In the genomic region with DNA sequence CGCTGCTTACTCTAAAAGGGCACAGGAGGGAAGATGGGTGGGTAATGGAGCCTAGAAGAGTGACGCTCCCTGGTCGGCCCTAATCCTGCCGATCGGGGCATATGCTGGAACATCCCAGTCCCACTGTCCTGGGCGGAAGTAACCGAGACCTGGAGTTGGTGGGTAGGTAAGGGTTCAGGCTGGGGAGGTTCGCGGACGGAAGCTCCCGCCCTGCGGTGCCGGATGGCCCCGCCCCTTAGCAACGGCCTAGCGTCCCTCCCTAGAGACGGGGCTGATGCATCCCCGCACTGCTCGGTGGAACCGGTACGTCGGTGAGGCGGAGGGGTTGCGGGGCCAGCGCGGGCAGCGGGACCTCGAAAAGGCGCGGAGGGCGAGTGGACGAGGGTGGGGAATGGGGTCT, we compare ENCODE assay signal across 9 cellular contexts. TPM values are rescaled to one million over a fixed set of nuclear protein-coding genes. Genes with fewer than 3 reads are reported as not detected.
A peak's percentile ranks its signal among the peaks of the same experiment; 100 is the strongest.
DNase-seq lines count a peak whose midpoint lies in the region; ATAC-seq lines count a peak whose summit lies in the region.
"Had no signal": no experiment of that assay in that cellular context is flagged by ENCODE, and none has a peak within 500 bp of the region (broad histone marks: within the 10 kb centered on the region; RNA-seq: fewer than 3 reads in every experiment).

No MANE protein-coding gene starts in this region.

- H3K27me3 Mint-ChIP-seq in activated CD4-positive, alpha-beta memory T cell treated with anti-CD3 and anti-CD28 coated beads for 36 hours, result no peaks in the 10 kb centered on the region

- H3K4me1 Mint-ChIP-seq in activated CD4-positive, alpha-beta memory T cell treated with anti-CD3 and anti-CD28 coated beads for 36 hours (ENCODE audit: low read depth), result peaks cover 32% of the 10 kb centered on the region

- no peak overlapping the region for H3K27ac Mint-ChIP-seq in activated CD4-positive, alpha-beta memory T cell treated with anti-CD3 and anti-CD28 coated beads for 36 hours

- DNase-seq in NCI-H146 (lab: John Stamatoyannopoulos, UW), result peak; percentile 49
- DNase-seq in NCI-H146 treated with DMSO at 0.1 percent for 48 hours (lab: John Stamatoyannopoulos, UW; ENCODE audit: unreplicated experiment), result no peak
- peak; percentile 79 for DNase-seq in activated CD4-positive, alpha-beta memory T cell treated with anti-CD3 and anti-CD28 coated beads for 36 hours
- peak; percentile 47 to 63 (median 60) for DNase-seq in effector memory CD4-positive, alpha-beta T cell
- DNase-seq in stimulated activated CD8-positive, alpha-beta memory T cell treated with anti-CD3 and anti-CD28 coated beads, Interleukin-7, amount 100 ng/mL, for 1 hour (ENCODE audit: low read depth in 2 of 2), result peak; percentile 52 to 53
- no peak for DNase-seq in globus pallidus (ENCODE audit: low spot score)

- intact Hi-C loops in activated CD4-positive, alpha-beta memory T cell treated with anti-CD3 and anti-CD28 coated beads for 36 hours (cut with micrococcal nuclease), result no loop called here

- H3K9ac ChIP-seq in mucosa of rectum (ENCODE audit: low read depth in 1 of 2, low read length in 2 of 2), result peak overlapping the region; percentile 51 to 65

- no peaks in the 10 kb centered on the region for H3K9me3 Mint-ChIP-seq in activated CD4-positive, alpha-beta memory T cell treated with anti-CD3 and anti-CD28 coated beads for 36 hours

- H3K4me3 ChIP-seq in effector memory CD4-positive, alpha-beta T cell (ENCODE audit: insufficient read depth, low read depth, low read length, poor library complexity, severe bottlenecking), result no peak overlapping the region
- H3K4me3 ChIP-seq in mucosa of rectum (ENCODE audit: low read length in 2 of 2), result peak overlapping the region; percentile 61 to 76
- H3K4me3 ChIP-seq: A549 had no signal

- CTCF ChIA-PET in activated CD4-positive, alpha-beta memory T cell treated with anti-CD3 and anti-CD28 coated beads for 36 hours (lab: Charles Lee), result interaction anchor here (1.3 to 2.6 kb wide), 4 partner anchors 21 to 97 kb away, joined by 3 to 14 read pairs (median 10); no protein-coding TSS in a partner anchor

- ATAC-seq in GM18517 (IDR thresholded peaks at IDR 0.05; ENCODE audit: unreplicated experiment), result no peak
- ATAC-seq: A549 had no signal

- peak overlapping the region; percentile 41 for H3K4me3 Mint-ChIP-seq in activated CD4-positive, alpha-beta memory T cell treated with anti-CD3 and anti-CD28 coated beads for 36 hours

- peak overlapping the region; percentile 44 for H3K27ac ChIP-seq in effector memory CD4-positive, alpha-beta T cell (ENCODE audit: insufficient read depth, low read length, poor library complexity, severe bottlenecking)
- no peak overlapping the region for H3K27ac ChIP-seq in mucosa of rectum (ENCODE audit: low read depth in 2 of 2, low read length in 2 of 2)
- H3K27ac ChIP-seq: A549 had no signal

- H3K9me3 ChIP-seq in effector memory CD4-positive, alpha-beta T cell (ENCODE audit: control insufficient read depth, low read length), result no peaks in the 10 kb centered on the region
- no peaks in the 10 kb centered on the region for H3K9me3 ChIP-seq in mucosa of rectum (ENCODE audit: control insufficient read depth in 2 of 2, low read length in 2 of 2)
- H3K9me3 ChIP-seq: A549 had no signal

- H3K4me1 ChIP-seq in effector memory CD4-positive, alpha-beta T cell (ENCODE audit: control insufficient read depth, insufficient read depth, low read length, poor library complexity, severe bottlenecking), result no peaks in the 10 kb centered on the region
- H3K4me1 ChIP-seq in mucosa of rectum (ENCODE audit: control insufficient read depth in 2 of 2, insufficient read depth in 2 of 2, low read length in 2 of 2), result peaks cover 11 to 15% of the 10 kb centered on the region in 2 donors

- POLR2A ChIA-PET in activated CD4-positive, alpha-beta memory T cell treated with anti-CD3 and anti-CD28 coated beads for 36 hours (lab: Charles Lee), result interaction anchor here (0.6 to 1.7 kb wide), 2 partner anchors 30 to 264 kb away, joined by 3 to 8 read pairs; partner anchors contain the start of gene GLYCTK

- no peaks in the 10 kb centered on the region for H3K36me3 Mint-ChIP-seq in activated CD4-positive, alpha-beta memory T cell treated with anti-CD3 and anti-CD28 coated beads for 36 hours

- no peaks in the 10 kb centered on the region for H3K36me3 ChIP-seq in effector memory CD4-positive, alpha-beta T cell (ENCODE audit: control insufficient read depth, insufficient read depth, low read length)
- peaks cover 0 to 3% of the 10 kb centered on the region in 2 donors for H3K36me3 ChIP-seq in mucosa of rectum (ENCODE audit: control insufficient read depth in 2 of 2, insufficient read depth in 2 of 2, low read length in 2 of 2)

- no peaks in the 10 kb centered on the region for H3K27me3 ChIP-seq in effector memory CD4-positive, alpha-beta T cell (replicated peaks; ENCODE audit: control insufficient read depth, insufficient read depth, low read length, poor library complexity, severe bottlenecking)
- no peaks in the 10 kb centered on the region for H3K27me3 ChIP-seq in mucosa of rectum (ENCODE audit: control insufficient read depth in 2 of 2, insufficient read depth in 2 of 2, low read length in 2 of 2)

RNA-seq across cellular contexts. Expression of gene DNAH1, which starts 1.5 kb away (rescaled TPM):
- total RNA-seq in activated CD4-positive, alpha-beta memory T cell treated with anti-CD3 and anti-CD28 coated beads for 36 hours, result 10 to 100 TPM; 13.2 to 13.5 TPM

RNA-seq across cellular contexts. Expression of gene GLYCTK, which starts 30.0 kb away (rescaled TPM):
- 10 to 100 TPM; 21.9 to 23.1 TPM for total RNA-seq in activated CD4-positive, alpha-beta memory T cell treated with anti-CD3 and anti-CD28 coated beads for 36 hours

RNA-seq across cellular contexts. Expression of gene WDR82, which starts 39.2 kb away (rescaled TPM):
- 100 to 1,000 TPM; 110 to 111 TPM for total RNA-seq in activated CD4-positive, alpha-beta memory T cell treated with anti-CD3 and anti-CD28 coated beads for 36 hours

Comparison
In these comparisons a context has a peak if more than half of its experiments do, and no peak if none do; other contexts are left out.
1. DNase-seq: peak in NCI-H146 (single experiment), activated CD4-positive, alpha-beta memory T cell treated with anti-CD3 and anti-CD28 coated beads for 36 hours (single experiment), effector memory CD4-positive, alpha-beta T cell (3 of 3) and stimulated activated CD8-positive, alpha-beta memory T cell treated with anti-CD3 and anti-CD28 coated beads, Interleukin-7, amount 100 ng/mL, for 1 hour (2 of 2); none in NCI-H146 treated with DMSO at 0.1 percent for 48 hours (single experiment) and globus pallidus (single experiment).